ENCODE assay signal across 1 cellular context in genomic region chr1:110829955-110830553, GRCh38.
TF ChIP-seq lines count a peak whose summit lies in the region.

No MANE protein-coding gene starts in this region.

TF ChIP-seq in HepG2, 621 proteins besides CTCF, POLR2A, EP300 and RAD21 (continued from another document):
- TF ChIP-seq ZNF609 (CRISPR knock-in tag; IDR thresholded peaks at IDR 0.05; ENCODE audit: borderline replicate concordance) (no peak), ZNF740 (CRISPR knock-in tag; IDR thresholded peaks at IDR 0.05) (no peak), THRA (CRISPR knock-in tag; IDR thresholded peaks at IDR 0.05; ENCODE audit: borderline replicate concordance) (no peak), ARNT (IDR thresholded peaks at IDR 0.05) (no peak), ZNF589 (CRISPR knock-in tag; conservative IDR thresholded peaks at IDR 0.05) (no peak), UBTF (CRISPR knock-in tag; IDR thresholded peaks at IDR 0.05) (no peak)
